In genomic region chr4:163243297-163243981, GRCh38 we compare ENCODE assay signal across 21 cellular contexts.
"Had no signal": no experiment of that assay in that cellular context is flagged by ENCODE, and none has a peak within 500 bp of the region (broad histone marks: within the 10 kb centered on the region; RNA-seq: fewer than 3 reads in every experiment).

No MANE protein-coding gene starts in this region.

- H3K27me3 ChIP-seq: adrenal gland, ascending aorta, brain microvascular endothelial cell had no signal

- H3K36me3 ChIP-seq: adrenal gland, ascending aorta, brain microvascular endothelial cell, lower lobe of right lung had no signal

- H3K4me3 ChIP-seq: adrenal gland, ascending aorta, lower lobe of right lung had no signal

- H3K4me1 ChIP-seq: adrenal gland, ascending aorta, lower lobe of right lung had no signal

- ATAC-seq: activated CD4-positive, alpha-beta T cell treated with anti-CD3 and anti-CD28 coated beads for 36 hours; left lobe of liver; lower lobe of right lung had no signal

- H3K9me3 ChIP-seq: ascending aorta, lower lobe of right lung had no signal

- DNase-seq: activated B cell treated with CpG ODN at 0.5 μM for 24 hours; activated CD4-positive, alpha-beta T cell treated with anti-CD3 and anti-CD28 coated beads for 36 hours; activated CD4-positive, alpha-beta T cell treated with anti-CD3 and anti-CD28 coated beads, Interleukin-2, amount 50 U/mL, for 4 hours; activated CD8-positive, alpha-beta memory T cell treated with anti-CD3 and anti-CD28 coated beads for 24 hours; activated CD8-positive, alpha-beta memory T cell treated with anti-CD3 and anti-CD28 coated beads, Interleukin-2, amount 50 U/mL, for 4 hours; activated naive CD4-positive, alpha-beta T cell; activated T-cell treated with anti-CD3 and anti-CD28 coated beads, Interleukin-2, amount 50 U/mL, for 24 hours; adrenal gland; brain microvascular endothelial cell; caudate nucleus; effector CD4-positive, alpha-beta T cell; foreskin fibroblast; kidney; lower lobe of right lung; naive B cell; stimulated activated CD4-positive, alpha-beta T cell treated with anti-CD3 and anti-CD28 coated beads, Interleukin-2, amount 100 ng/mL, for 48 hours; stimulated activated CD8-positive, alpha-beta memory T cell treated with anti-CD3 and anti-CD28 coated beads, Interleukin-4, amount 100 ng/mL, for 48 hours; stimulated activated naive CD4-positive, alpha-beta T cell; T1000 had no signal

- H3K27ac ChIP-seq: adrenal gland, ascending aorta, brain microvascular endothelial cell, lower lobe of right lung had no signal
